ENCODE assay signal across 1 cellular context in genomic region chr1:28648493-28649238, GRCh38.
A peak's percentile ranks its signal among the peaks of the same experiment; 100 is the strongest.
TF ChIP-seq lines count a peak whose summit lies in the region.

TSS of gene RNU11 (plus strand) at chr1:28648600.

TF ChIP-seq in HepG2, 621 proteins besides CTCF, POLR2A, EP300 and RAD21 (continued from another document and continues in another):
- no peak for TF ChIP-seq PLSCR1 (CRISPR knock-in tag; IDR thresholded peaks at IDR 0.05; ENCODE audit: borderline replicate concordance)
- TF ChIP-seq ETS1 (CRISPR knock-in tag; IDR thresholded peaks at IDR 0.05), result no peak
- TF ChIP-seq FOXJ3 (CRISPR knock-in tag; IDR thresholded peaks at IDR 0.05; ENCODE audit: borderline replicate concordance), result peak; percentile 86
- no peak for TF ChIP-seq NFATC3 (CRISPR knock-in tag; IDR thresholded peaks at IDR 0.05)
- TF ChIP-seq ZNF776 (CRISPR knock-in tag; IDR thresholded peaks at IDR 0.05), result no peak
- TF ChIP-seq ARID3A (IDR thresholded peaks at IDR 0.05; ENCODE audit: low read depth, low read length), result peak; percentile 81
- no peak for TF ChIP-seq RFX1 (IDR thresholded peaks at IDR 0.05)
- TF ChIP-seq GMEB2 (CRISPR knock-in tag; IDR thresholded peaks at IDR 0.05; ENCODE audit: low read depth), result peak; percentile 57
- TF ChIP-seq CREB3 (CRISPR knock-in tag; IDR thresholded peaks at IDR 0.05), result no peak
- no peak for TF ChIP-seq ZNF496 (CRISPR knock-in tag; IDR thresholded peaks at IDR 0.05; ENCODE audit: insufficient replicate concordance)
- no peak for TF ChIP-seq AKAP8 (CRISPR knock-in tag; IDR thresholded peaks at IDR 0.05)
- peak; percentile 78 for TF ChIP-seq PAXIP1 (CRISPR knock-in tag; conservative IDR thresholded peaks at IDR 0.05)
- TF ChIP-seq PPARG (CRISPR knock-in tag; conservative IDR thresholded peaks at IDR 0.05), result peak; percentile 76
- TF ChIP-seq NFIB (CRISPR knock-in tag; IDR thresholded peaks at IDR 0.05; ENCODE audit: borderline replicate concordance), result peak; percentile 84; the same call in 1 of the 2 replicates
- no peak for TF ChIP-seq ZSCAN25 (CRISPR knock-in tag; IDR thresholded peaks at IDR 0.05)
- peak; percentile 76 for TF ChIP-seq ARID5B (CRISPR knock-in tag; IDR thresholded peaks at IDR 0.05)
- no peak for TF ChIP-seq CCAR2 (optimal IDR thresholded peaks at IDR 0.05; ENCODE audit: low read depth, low read length)
- TF ChIP-seq ZFAT (CRISPR knock-in tag; conservative IDR thresholded peaks at IDR 0.05), result 0 out of 2 replicates have a peak, but pooled peaks have one; percentile 28
- peak; percentile 61 for TF ChIP-seq POGZ (CRISPR knock-in tag; IDR thresholded peaks at IDR 0.05)
- TF ChIP-seq TGIF2 (CRISPR knock-in tag; IDR thresholded peaks at IDR 0.05), result peak; percentile 84; the same call in 1 of the 2 replicates
- peak; percentile 89; the same call in 1 of the 2 replicates for TF ChIP-seq GTF3A (CRISPR knock-in tag; conservative IDR thresholded peaks at IDR 0.05)
- no peak for TF ChIP-seq MZF1 (CRISPR knock-in tag; IDR thresholded peaks at IDR 0.05; ENCODE audit: borderline replicate concordance)
- peak; percentile 67; the same call in 1 of the 2 replicates for TF ChIP-seq ZNF800 (CRISPR knock-in tag; IDR thresholded peaks at IDR 0.05)
- no peak for TF ChIP-seq SP1 (IDR thresholded peaks at IDR 0.05)
- TF ChIP-seq SP1 (CRISPR knock-in tag; IDR thresholded peaks at IDR 0.05), result peak; percentile 72; the same call in 1 of the 2 replicates
- peak; percentile 95 for TF ChIP-seq ARID2 (CRISPR knock-in tag; IDR thresholded peaks at IDR 0.05; ENCODE audit: borderline replicate concordance)
- peak; percentile 76 for TF ChIP-seq PBX3 (CRISPR knock-in tag; IDR thresholded peaks at IDR 0.05; ENCODE audit: borderline replicate concordance)
- TF ChIP-seq SKIL (CRISPR knock-in tag; IDR thresholded peaks at IDR 0.05; ENCODE audit: borderline replicate concordance), result no peak
- peak; percentile 99; the same call in 1 of the 2 replicates for TF ChIP-seq MBD4 (IDR thresholded peaks at IDR 0.05; ENCODE audit: borderline replicate concordance, low read length)
- peak; percentile 97 for TF ChIP-seq CC2D1A (CRISPR knock-in tag; IDR thresholded peaks at IDR 0.05)
- TF ChIP-seq ZNF24 (IDR thresholded peaks at IDR 0.05), result peak; percentile 30; the same call in 1 of the 2 replicates
- no peak; the same call in 1 of the 2 replicates for TF ChIP-seq JDP2 (CRISPR knock-in tag; IDR thresholded peaks at IDR 0.05; ENCODE audit: borderline replicate concordance)
- TF ChIP-seq SUZ12 (IDR thresholded peaks at IDR 0.05; ENCODE audit: low read depth, low read length), result no peak
- peak; percentile 94 for TF ChIP-seq ZBTB49 (CRISPR knock-in tag; IDR thresholded peaks at IDR 0.05; ENCODE audit: borderline replicate concordance)
- TF ChIP-seq ZNF772 (CRISPR knock-in tag; IDR thresholded peaks at IDR 0.05), result peak; percentile 22
